16 cellular contexts compared by ENCODE assay signal in the genomic region with DNA sequence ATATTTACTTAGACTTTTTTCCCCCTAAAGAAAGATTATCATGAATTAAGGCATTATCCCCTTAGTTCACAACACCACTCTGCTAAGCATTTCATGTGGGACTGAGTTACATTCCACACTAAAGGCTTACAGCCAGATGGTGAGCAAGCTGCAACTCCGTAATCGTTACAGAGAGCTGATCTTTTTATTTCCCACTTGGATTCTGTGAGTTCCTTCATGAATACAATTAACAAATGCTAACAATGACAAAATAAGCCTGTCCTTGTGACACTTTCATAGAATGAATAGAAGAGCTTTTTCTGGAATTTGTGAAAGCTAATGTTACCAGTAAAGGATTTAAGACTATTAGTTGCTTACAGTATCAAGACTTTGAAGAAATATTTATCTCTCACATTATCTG.
"Had no signal": no experiment of that assay in that cellular context is flagged by ENCODE, and none has a peak within 500 bp of the region (broad histone marks: within the 10 kb centered on the region; RNA-seq: fewer than 3 reads in every experiment).

No MANE protein-coding gene starts in this region.

- H3K9me3 ChIP-seq: lower lobe of right lung had no signal

- H3K4me3 Mint-ChIP-seq: activated CD4-positive, alpha-beta memory T cell treated with anti-CD3 and anti-CD28 coated beads, Interleukin-2, amount 10 ng/mL, durations not matched to agents 7 days and 5 days; activated CD4-positive, alpha-beta T cell treated with anti-CD3 and anti-CD28 coated beads for 36 hours; immature natural killer cell; naive B cell; stimulated activated memory B cell treated with anti-CD40 and anti-IgM and Interleukin-4, amounts not matched to agents 10 μg/mL and 1 μg/mL and 100 μg/mL, for 72 hours; type B pancreatic cell had no signal

- H3K9me3 Mint-ChIP-seq: activated CD4-positive, alpha-beta memory T cell treated with anti-CD3 and anti-CD28 coated beads, Interleukin-2, amount 10 ng/mL, durations not matched to agents 7 days and 5 days; immature natural killer cell; naive B cell; stimulated activated memory B cell treated with anti-CD40 and anti-IgM and Interleukin-4, amounts not matched to agents 10 μg/mL and 1 μg/mL and 100 μg/mL, for 72 hours; type B pancreatic cell had no signal

- H3K4me1 ChIP-seq: lower lobe of right lung had no signal

- H3K27ac Mint-ChIP-seq: activated CD4-positive, alpha-beta memory T cell treated with anti-CD3 and anti-CD28 coated beads, Interleukin-2, amount 10 ng/mL, durations not matched to agents 7 days and 5 days; activated CD4-positive, alpha-beta T cell treated with anti-CD3 and anti-CD28 coated beads for 36 hours; immature natural killer cell; naive B cell; stimulated activated memory B cell treated with anti-CD40 and anti-IgM and Interleukin-4, amounts not matched to agents 10 μg/mL and 1 μg/mL and 100 μg/mL, for 72 hours; type B pancreatic cell had no signal

- H3K27ac ChIP-seq: cardiac muscle cell, coronary artery, epithelial cell of prostate, lower lobe of right lung had no signal

- H3K27me3 ChIP-seq: cardiac muscle cell had no signal

- ATAC-seq: activated CD4-positive, alpha-beta T cell treated with anti-CD3 and anti-CD28 coated beads for 36 hours; left cardiac atrium; lower lobe of right lung; right cardiac atrium; stimulated activated memory B cell treated with anti-CD40 and anti-IgM and Interleukin-4, amounts not matched to agents 10 μg/mL and 1 μg/mL and 100 μg/mL, for 72 hours had no signal

- DNase-seq: activated CD4-positive, alpha-beta memory T cell treated with anti-CD3 and anti-CD28 coated beads, Interleukin-2, amount 10 ng/mL, durations not matched to agents 7 days and 5 days; activated CD4-positive, alpha-beta T cell treated with anti-CD3 and anti-CD28 coated beads for 36 hours; activated naive CD4-positive, alpha-beta T cell; aorta; effector CD8-positive, alpha-beta T cell; immature natural killer cell; left cardiac atrium; lower lobe of right lung; midbrain; naive B cell; right cardiac atrium had no signal

- H3K4me3 ChIP-seq: cardiac muscle cell, coronary artery, lower lobe of right lung had no signal

- H3K27me3 Mint-ChIP-seq: activated CD4-positive, alpha-beta memory T cell treated with anti-CD3 and anti-CD28 coated beads, Interleukin-2, amount 10 ng/mL, durations not matched to agents 7 days and 5 days; activated CD4-positive, alpha-beta T cell treated with anti-CD3 and anti-CD28 coated beads for 36 hours; naive B cell; stimulated activated memory B cell treated with anti-CD40 and anti-IgM and Interleukin-4, amounts not matched to agents 10 μg/mL and 1 μg/mL and 100 μg/mL, for 72 hours; type B pancreatic cell had no signal
